In genomic region chr6:107357842-107358241, GRCh38 we compare ENCODE assay signal across 9 cellular contexts.
"Had no signal": no experiment of that assay in that cellular context is flagged by ENCODE, and none has a peak within 500 bp of the region (broad histone marks: within the 10 kb centered on the region; RNA-seq: fewer than 3 reads in every experiment).

No MANE protein-coding gene starts in this region.

- H2AFZ ChIP-seq: GM23338 had no signal

- ATAC-seq: GM23338, HCT116 had no signal

- H3K4me2 ChIP-seq: GM23338, KMS-11 had no signal

- FAIRE-seq: H54 had no signal

- H3K4me3 ChIP-seq: GM23338 had no signal

- DNase-seq: H9, HFFc6, Karpas-422, KBM-7 had no signal

- H3K9ac ChIP-seq: KMS-11 had no signal

- H3K27ac ChIP-seq: HL-60, KMS-11 had no signal
